ENCODE assay signal across 1 cellular context in the genomic region with DNA sequence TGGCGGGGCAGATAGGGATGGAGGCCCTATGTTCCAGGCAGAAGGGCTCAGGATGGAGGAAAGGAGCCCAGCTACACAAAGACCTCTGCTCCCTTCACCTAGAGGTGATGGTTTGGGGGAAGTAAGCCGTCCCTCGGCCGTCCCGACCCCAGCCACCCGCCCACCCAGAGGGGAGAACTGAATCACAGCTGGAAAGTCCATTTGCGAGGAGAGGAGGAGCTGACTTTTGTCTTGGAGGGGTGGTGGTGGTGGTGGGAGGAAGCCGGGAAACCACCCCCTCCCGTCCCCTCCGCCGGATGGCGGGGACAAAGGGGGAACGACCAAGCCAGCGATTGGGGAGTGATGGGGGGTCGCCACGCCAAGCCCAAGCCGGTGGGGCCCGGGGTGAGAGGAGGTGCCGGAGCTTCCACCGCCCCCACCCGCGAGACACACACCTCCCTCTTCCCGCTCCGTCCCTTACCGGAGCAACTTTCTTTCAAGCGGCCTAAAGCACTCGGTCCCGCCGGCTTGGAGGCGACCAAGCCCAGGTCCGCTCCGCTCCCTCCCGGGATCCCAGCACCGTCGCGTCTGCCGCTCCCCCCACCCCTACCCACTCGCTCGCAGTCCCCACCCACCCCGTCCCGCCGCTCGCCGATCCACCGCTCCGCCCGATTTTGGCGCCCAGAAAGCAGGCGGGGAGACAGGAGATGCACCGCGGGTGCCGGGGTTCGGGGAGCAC.
TF ChIP-seq lines count a peak whose summit lies in the region.

No MANE protein-coding gene starts in this region.

TF ChIP-seq in HEK293, 187 proteins besides CTCF, POLR2A, EP300 and RAD21 (continued from another document):
- TF ChIP-seq, protein P1, sequence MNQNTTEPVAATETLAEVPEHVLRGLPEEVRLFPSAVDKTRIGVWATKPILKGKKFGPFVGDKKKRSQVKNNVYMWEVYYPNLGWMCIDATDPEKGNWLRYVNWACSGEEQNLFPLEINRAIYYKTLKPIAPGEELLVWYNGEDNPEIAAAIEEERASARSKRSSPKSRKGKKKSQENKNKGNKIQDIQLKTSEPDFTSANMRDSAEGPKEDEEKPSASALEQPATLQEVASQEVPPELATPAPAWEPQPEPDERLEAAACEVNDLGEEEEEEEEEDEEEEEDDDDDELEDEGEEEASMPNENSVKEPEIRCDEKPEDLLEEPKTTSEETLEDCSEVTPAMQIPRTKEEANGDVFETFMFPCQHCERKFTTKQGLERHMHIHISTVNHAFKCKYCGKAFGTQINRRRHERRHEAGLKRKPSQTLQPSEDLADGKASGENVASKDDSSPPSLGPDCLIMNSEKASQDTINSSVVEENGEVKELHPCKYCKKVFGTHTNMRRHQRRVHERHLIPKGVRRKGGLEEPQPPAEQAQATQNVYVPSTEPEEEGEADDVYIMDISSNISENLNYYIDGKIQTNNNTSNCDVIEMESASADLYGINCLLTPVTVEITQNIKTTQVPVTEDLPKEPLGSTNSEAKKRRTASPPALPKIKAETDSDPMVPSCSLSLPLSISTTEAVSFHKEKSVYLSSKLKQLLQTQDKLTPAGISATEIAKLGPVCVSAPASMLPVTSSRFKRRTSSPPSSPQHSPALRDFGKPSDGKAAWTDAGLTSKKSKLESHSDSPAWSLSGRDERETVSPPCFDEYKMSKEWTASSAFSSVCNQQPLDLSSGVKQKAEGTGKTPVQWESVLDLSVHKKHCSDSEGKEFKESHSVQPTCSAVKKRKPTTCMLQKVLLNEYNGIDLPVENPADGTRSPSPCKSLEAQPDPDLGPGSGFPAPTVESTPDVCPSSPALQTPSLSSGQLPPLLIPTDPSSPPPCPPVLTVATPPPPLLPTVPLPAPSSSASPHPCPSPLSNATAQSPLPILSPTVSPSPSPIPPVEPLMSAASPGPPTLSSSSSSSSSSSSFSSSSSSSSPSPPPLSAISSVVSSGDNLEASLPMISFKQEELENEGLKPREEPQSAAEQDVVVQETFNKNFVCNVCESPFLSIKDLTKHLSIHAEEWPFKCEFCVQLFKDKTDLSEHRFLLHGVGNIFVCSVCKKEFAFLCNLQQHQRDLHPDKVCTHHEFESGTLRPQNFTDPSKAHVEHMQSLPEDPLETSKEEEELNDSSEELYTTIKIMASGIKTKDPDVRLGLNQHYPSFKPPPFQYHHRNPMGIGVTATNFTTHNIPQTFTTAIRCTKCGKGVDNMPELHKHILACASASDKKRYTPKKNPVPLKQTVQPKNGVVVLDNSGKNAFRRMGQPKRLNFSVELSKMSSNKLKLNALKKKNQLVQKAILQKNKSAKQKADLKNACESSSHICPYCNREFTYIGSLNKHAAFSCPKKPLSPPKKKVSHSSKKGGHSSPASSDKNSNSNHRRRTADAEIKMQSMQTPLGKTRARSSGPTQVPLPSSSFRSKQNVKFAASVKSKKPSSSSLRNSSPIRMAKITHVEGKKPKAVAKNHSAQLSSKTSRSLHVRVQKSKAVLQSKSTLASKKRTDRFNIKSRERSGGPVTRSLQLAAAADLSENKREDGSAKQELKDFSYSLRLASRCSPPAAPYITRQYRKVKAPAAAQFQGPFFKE (tag by site-specific recombination; IDR thresholded peaks at IDR 0.05; ENCODE audit: borderline replicate concordance) = no peak
- peak; percentile 96 for TF ChIP-seq GLIS2 (tag by site-specific recombination; IDR thresholded peaks at IDR 0.05)
- TF ChIP-seq ZNF223 (tag by site-specific recombination; IDR thresholded peaks at IDR 0.05) = no peak
- 0 out of 2 replicates have a peak, but pooled peaks have one; percentile 34 for TF ChIP-seq ZNF2 (tag by site-specific recombination; IDR thresholded peaks at IDR 0.05)
- no peak for TF ChIP-seq ZNF175 (tag by site-specific recombination; IDR thresholded peaks at IDR 0.05)
- TF ChIP-seq ZNF529 (tag by site-specific recombination; IDR thresholded peaks at IDR 0.05; ENCODE audit: insufficient replicate concordance) = no peak
- no peak for TF ChIP-seq ZFP3 (tag by site-specific recombination; IDR thresholded peaks at IDR 0.05; ENCODE audit: low read depth)
- TF ChIP-seq OVOL3 (tag by site-specific recombination; IDR thresholded peaks at IDR 0.05) = 0 out of 2 replicates have a peak, but pooled peaks have one; percentile 4
- no peak for TF ChIP-seq ZBTB20 (tag by site-specific recombination; IDR thresholded peaks at IDR 0.05)
- no peak for TF ChIP-seq ZNF623 (tag by site-specific recombination; IDR thresholded peaks at IDR 0.05)
- no peak for TF ChIP-seq ZNF624 (tag by site-specific recombination; IDR thresholded peaks at IDR 0.05)
- no peak for TF ChIP-seq ZNF221 (tag by site-specific recombination; IDR thresholded peaks at IDR 0.05; ENCODE audit: borderline replicate concordance)
- TF ChIP-seq, protein P2, sequence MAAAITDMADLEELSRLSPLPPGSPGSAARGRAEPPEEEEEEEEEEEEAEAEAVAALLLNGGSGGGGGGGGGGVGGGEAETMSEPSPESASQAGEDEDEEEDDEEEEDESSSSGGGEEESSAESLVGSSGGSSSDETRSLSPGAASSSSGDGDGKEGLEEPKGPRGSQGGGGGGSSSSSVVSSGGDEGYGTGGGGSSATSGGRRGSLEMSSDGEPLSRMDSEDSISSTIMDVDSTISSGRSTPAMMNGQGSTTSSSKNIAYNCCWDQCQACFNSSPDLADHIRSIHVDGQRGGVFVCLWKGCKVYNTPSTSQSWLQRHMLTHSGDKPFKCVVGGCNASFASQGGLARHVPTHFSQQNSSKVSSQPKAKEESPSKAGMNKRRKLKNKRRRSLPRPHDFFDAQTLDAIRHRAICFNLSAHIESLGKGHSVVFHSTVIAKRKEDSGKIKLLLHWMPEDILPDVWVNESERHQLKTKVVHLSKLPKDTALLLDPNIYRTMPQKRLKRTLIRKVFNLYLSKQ (tag by site-specific recombination; IDR thresholded peaks at IDR 0.05; ENCODE audit: borderline replicate concordance) = no peak
- no peak for TF ChIP-seq TCF7L2 (IDR thresholded peaks at IDR 0.05; ENCODE audit: borderline replicate concordance, low read depth, low read length)
- TF ChIP-seq KLF9 (tag by site-specific recombination; IDR thresholded peaks at IDR 0.05; ENCODE audit: low read depth) = peak; percentile 71
- peak; percentile 9; the same call in 1 of the 2 replicates for TF ChIP-seq KLF16 (tag by site-specific recombination; IDR thresholded peaks at IDR 0.05)
- no peak for TF ChIP-seq ZNF121 (tag by site-specific recombination; IDR thresholded peaks at IDR 0.05)
- no peak for TF ChIP-seq BCL11B (tag by site-specific recombination; IDR thresholded peaks at IDR 0.05; ENCODE audit: low read depth)
- TF ChIP-seq, protein P3, sequence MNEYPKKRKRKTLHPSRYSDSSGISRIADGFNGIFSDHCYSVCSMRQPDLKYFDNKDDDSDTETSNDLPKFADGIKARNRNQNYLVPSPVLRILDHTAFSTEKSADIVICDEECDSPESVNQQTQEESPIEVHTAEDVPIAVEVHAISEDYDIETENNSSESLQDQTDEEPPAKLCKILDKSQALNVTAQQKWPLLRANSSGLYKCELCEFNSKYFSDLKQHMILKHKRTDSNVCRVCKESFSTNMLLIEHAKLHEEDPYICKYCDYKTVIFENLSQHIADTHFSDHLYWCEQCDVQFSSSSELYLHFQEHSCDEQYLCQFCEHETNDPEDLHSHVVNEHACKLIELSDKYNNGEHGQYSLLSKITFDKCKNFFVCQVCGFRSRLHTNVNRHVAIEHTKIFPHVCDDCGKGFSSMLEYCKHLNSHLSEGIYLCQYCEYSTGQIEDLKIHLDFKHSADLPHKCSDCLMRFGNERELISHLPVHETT (tag by site-specific recombination; IDR thresholded peaks at IDR 0.05) = no peak; the same call in 1 of the 2 replicates
- no peak for TF ChIP-seq SALL2 (tag by site-specific recombination; IDR thresholded peaks at IDR 0.05; ENCODE audit: borderline replicate concordance)
- TF ChIP-seq ZNF830 (tag by site-specific recombination; IDR thresholded peaks at IDR 0.05; ENCODE audit: low read depth) = no peak
- no peak for TF ChIP-seq ZNF701 (tag by site-specific recombination; IDR thresholded peaks at IDR 0.05)
- TF ChIP-seq ZNF248 (tag by site-specific recombination; IDR thresholded peaks at IDR 0.05) = no peak
- TF ChIP-seq ZNF660 (tag by site-specific recombination; IDR thresholded peaks at IDR 0.05) = peak; percentile 14; the same call in 1 of the 2 replicates
- no peak for TF ChIP-seq ZNF549 (tag by site-specific recombination; IDR thresholded peaks at IDR 0.05)
- no peak for TF ChIP-seq PRDM1 (tag by site-specific recombination; IDR thresholded peaks at IDR 0.05)
- no peak for TF ChIP-seq ZNF394 (tag by site-specific recombination; IDR thresholded peaks at IDR 0.05; ENCODE audit: borderline replicate concordance)
- TF ChIP-seq ZNF112 (tag by site-specific recombination; IDR thresholded peaks at IDR 0.05) = no peak
- no peak for TF ChIP-seq ZNF157 (tag by site-specific recombination; IDR thresholded peaks at IDR 0.05)
- TF ChIP-seq ZNF747 (tag by site-specific recombination; IDR thresholded peaks at IDR 0.05) = no peak
- TF ChIP-seq WT1 (tag by site-specific recombination; IDR thresholded peaks at IDR 0.05) = no peak
- TF ChIP-seq ZSCAN5A (tag by site-specific recombination; IDR thresholded peaks at IDR 0.05) = no peak
- TF ChIP-seq ZNF501 (tag by site-specific recombination; IDR thresholded peaks at IDR 0.05) = no peak; the same call in 1 of the 2 replicates
- TF ChIP-seq SETDB1 (IDR thresholded peaks at IDR 0.05; ENCODE audit: insufficient read length, low read length) = no peak
